11 cellular contexts compared by ENCODE assay signal in the genomic region with DNA sequence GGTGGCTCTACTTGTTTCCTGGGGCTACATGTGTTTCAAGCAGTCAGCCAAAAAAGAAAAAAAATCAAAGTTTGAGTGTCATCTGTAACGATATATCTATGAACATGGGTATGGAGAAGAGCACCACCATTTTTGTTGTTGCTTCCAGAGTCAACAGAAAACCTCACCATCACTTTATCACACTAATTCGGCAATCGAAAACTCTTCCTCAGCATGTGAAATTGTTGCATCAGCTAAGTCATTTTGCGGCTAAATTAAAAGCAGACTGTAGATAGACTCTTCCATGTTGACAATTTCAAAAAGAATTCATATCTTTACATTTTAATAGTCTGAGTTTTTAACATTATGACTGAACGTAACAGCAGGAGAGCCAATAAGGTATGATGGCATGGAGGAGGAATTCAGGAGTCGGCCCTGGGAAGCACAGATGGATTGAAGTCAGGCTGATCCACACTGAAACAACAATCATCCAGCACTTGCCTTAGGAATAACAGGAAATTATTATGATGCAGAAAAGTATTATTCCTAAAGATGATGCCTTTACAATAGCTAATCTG.
A peak's percentile ranks its signal among the peaks of the same experiment; 100 is the strongest.
DNase-seq lines count a peak whose midpoint lies in the region; ATAC-seq and TF ChIP-seq lines count a peak whose summit lies in the region.
"Had no signal": no experiment of that assay in that cellular context is flagged by ENCODE, and none has a peak within 500 bp of the region (broad histone marks: within the 10 kb centered on the region; RNA-seq: fewer than 3 reads in every experiment).

No MANE protein-coding gene starts in this region.

- no peak for TF ChIP-seq EP300 in gastroesophageal sphincter (IDR thresholded peaks at IDR 0.05)
- TF ChIP-seq EP300 in sigmoid colon (IDR thresholded peaks at IDR 0.05) = no peak

- ATAC-seq in gastroesophageal sphincter = no peak
- ATAC-seq in GM19328 (IDR thresholded peaks at IDR 0.05; ENCODE audit: unreplicated experiment) = no peak
- no peak for ATAC-seq in HG03175 (IDR thresholded peaks at IDR 0.05; ENCODE audit: unreplicated experiment)
- ATAC-seq: activated CD8-positive, alpha-beta memory T cell treated with anti-CD3 and anti-CD28 coated beads, Interleukin-2, amount 10 ng/mL, durations not matched to agents 7 days and 5 days had no signal

- 58 to 74% methylated on average over 6 of the region's 6 CpGs for WGBS in gastroesophageal sphincter (ENCODE audit: low coverage in 1 of 2), 2 donors
- 90 to 94% methylated on average over 6 of the region's 6 CpGs for WGBS in sigmoid colon, 2 donors

- H3K27me3 ChIP-seq in gastroesophageal sphincter (no peaks in the 10 kb centered on the region), sigmoid colon (no peaks in the 10 kb centered on the region)
- H3K27me3 ChIP-seq in CD8-positive, alpha-beta memory T cell (ENCODE audit: insufficient read depth, low read length, poor library complexity, severe bottlenecking) = no peaks in the 10 kb centered on the region

- DNase-seq in GM04503 (ENCODE audit: low read depth) = peak; percentile 72
- peak; percentile 70 for DNase-seq in astrocyte of the hippocampus (ENCODE audit: low read depth, low spot score)
- no peak for DNase-seq in sigmoid colon
- no peak for DNase-seq in CD8-positive, alpha-beta memory T cell
- DNase-seq in DMS114 treated with DMSO at 0.1 percent for 48 hours (lab: John Stamatoyannopoulos, UW; ENCODE audit: unreplicated experiment) = no peak
- DNase-seq: activated CD8-positive, alpha-beta memory T cell treated with anti-CD3 and anti-CD28 coated beads, Interleukin-2, amount 10 ng/mL, durations not matched to agents 7 days and 5 days; left cardiac atrium; NCI-H2171 treated with DMSO at 0.1 percent for 48 hours had no signal

- no peak overlapping the region for H3K4me3 Mint-ChIP-seq in CD8-positive, alpha-beta memory T cell
- H3K4me3 Mint-ChIP-seq: activated CD8-positive, alpha-beta memory T cell treated with anti-CD3 and anti-CD28 coated beads, Interleukin-2, amount 10 ng/mL, durations not matched to agents 7 days and 5 days had no signal

- no peak overlapping the region for H3K27ac Mint-ChIP-seq in CD8-positive, alpha-beta memory T cell
- H3K27ac Mint-ChIP-seq: activated CD8-positive, alpha-beta memory T cell treated with anti-CD3 and anti-CD28 coated beads, Interleukin-2, amount 10 ng/mL, durations not matched to agents 7 days and 5 days had no signal

- no peak for TF ChIP-seq CTCF in gastroesophageal sphincter (IDR thresholded peaks at IDR 0.05)
- TF ChIP-seq CTCF in sigmoid colon (IDR thresholded peaks at IDR 0.05) = no peak

- H3K36me3 Mint-ChIP-seq in CD8-positive, alpha-beta memory T cell = peaks cover 0 to 11% (median 0%) of the 10 kb centered on the region in 3 donors

- H3K36me3 ChIP-seq in gastroesophageal sphincter = no peaks in the 10 kb centered on the region
- no peaks in the 10 kb centered on the region for H3K36me3 ChIP-seq in sigmoid colon
- no peaks in the 10 kb centered on the region for H3K36me3 ChIP-seq in CD8-positive, alpha-beta memory T cell (ENCODE audit: insufficient read depth, low read length)

- intact Hi-C loops in sigmoid colon (cut with DNase I) = loop anchor here (5.0 to 10.0 kb wide), 3 partner anchors 356 to 458 kb away; no protein-coding TSS in a partner anchor

- TF ChIP-seq POLR2A in gastroesophageal sphincter (IDR thresholded peaks at IDR 0.05) = no peak
- no peak for TF ChIP-seq POLR2A in sigmoid colon (IDR thresholded peaks at IDR 0.05)

- H3K27ac ChIP-seq in gastroesophageal sphincter (peak overlapping the region; percentile 90 to 100 (median 92)), sigmoid colon (peak overlapping the region; percentile 82 to 88 (median 87))
- H3K27ac ChIP-seq in CD8-positive, alpha-beta memory T cell (ENCODE audit: low read depth, low read length) = no peak overlapping the region

- peaks cover 8 to 28% (median 14%) of the 10 kb centered on the region in 3 donors for H3K4me1 Mint-ChIP-seq in CD8-positive, alpha-beta memory T cell

- H3K27me3 Mint-ChIP-seq in CD8-positive, alpha-beta memory T cell = no peaks in the 10 kb centered on the region
- H3K27me3 Mint-ChIP-seq: activated CD8-positive, alpha-beta memory T cell treated with anti-CD3 and anti-CD28 coated beads, Interleukin-2, amount 10 ng/mL, durations not matched to agents 7 days and 5 days had no signal

- peaks cover 7 to 39% (median 8%) of the 10 kb centered on the region in 3 donors for H3K4me1 ChIP-seq in gastroesophageal sphincter
- peaks cover 0 to 46% (median 29%) of the 10 kb centered on the region in 4 donors for H3K4me1 ChIP-seq in sigmoid colon
- peaks cover 2% of the 10 kb centered on the region for H3K4me1 ChIP-seq in CD8-positive, alpha-beta memory T cell (ENCODE audit: insufficient read depth, low read length)

- no peaks in the 10 kb centered on the region for H3K9me3 ChIP-seq in gastroesophageal sphincter
- H3K9me3 ChIP-seq in sigmoid colon = peaks cover 0 to 3% (median 0%) of the 10 kb centered on the region in 4 donors
- no peaks in the 10 kb centered on the region for H3K9me3 ChIP-seq in CD8-positive, alpha-beta memory T cell (ENCODE audit: low read length)

- POLR2A ChIA-PET in CD8-positive, alpha-beta memory T cell (lab: Charles Lee) = no interaction called here

- CTCF ChIA-PET in CD8-positive, alpha-beta memory T cell (lab: Charles Lee) = no interaction called here

- peaks cover 0 to 5% (median 0%) of the 10 kb centered on the region in 5 donors for H3K9me3 Mint-ChIP-seq in CD8-positive, alpha-beta memory T cell

- peak overlapping the region; percentile 51 to 90 for H3K4me3 ChIP-seq in gastroesophageal sphincter
- peak overlapping the region in 1 of 4 donors; percentile 47 for H3K4me3 ChIP-seq in sigmoid colon
- H3K4me3 ChIP-seq in CD8-positive, alpha-beta memory T cell (ENCODE audit: low read length) = no peak overlapping the region

Comparison
In these comparisons a context has a peak if more than half of its experiments do, and no peak if none do; other contexts are left out.
1. DNase-seq: peak in GM04503 (single experiment) and astrocyte of the hippocampus (single experiment); none in sigmoid colon (single experiment), CD8-positive, alpha-beta memory T cell (0 of 5) and DMS114 treated with DMSO at 0.1 percent for 48 hours (single experiment).